ENCODE assay signal across 8 cellular contexts in the genomic region with DNA sequence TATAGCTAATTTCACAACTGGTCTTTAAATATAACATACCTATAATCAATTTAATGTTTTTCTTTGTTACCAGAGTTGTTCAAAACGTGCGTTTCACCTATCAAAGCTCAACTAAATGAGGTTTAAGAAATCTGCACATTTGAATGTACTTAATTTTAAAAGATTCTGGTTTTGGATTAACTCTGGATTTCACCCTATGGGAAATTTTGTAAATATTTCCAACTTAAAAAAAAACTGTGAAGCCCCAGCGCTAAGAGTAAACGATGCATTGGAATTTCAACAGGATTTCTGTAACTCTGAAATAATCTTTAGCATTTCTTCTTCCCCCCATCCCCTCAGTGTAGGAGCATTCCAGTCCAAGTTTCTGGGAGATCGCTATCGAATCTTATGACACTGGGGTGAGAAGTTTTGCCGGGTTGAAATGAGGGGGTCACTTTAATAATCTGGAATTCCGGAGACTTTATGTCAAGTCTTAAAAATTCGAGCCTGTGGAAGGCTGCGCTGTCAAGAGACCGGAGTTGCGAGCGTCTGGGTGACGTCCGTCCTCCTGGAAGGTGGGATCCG. TPM values are rescaled to one million over a fixed set of nuclear protein-coding genes. Genes with fewer than 3 reads are reported as not detected.
DNase-seq lines count a peak whose midpoint lies in the region; ATAC-seq, FAIRE-seq and TF ChIP-seq lines count a peak whose summit lies in the region.

No MANE protein-coding gene starts in this region.

- FAIRE-seq in D721Med (lab: Jason Lieb, UNC), result no peak

- no peaks in the 10 kb centered on the region for H3K36me3 ChIP-seq in cardiac muscle cell
- H3K36me3 ChIP-seq in brain microvascular endothelial cell (replicated peaks), result no peaks in the 10 kb centered on the region
- no peaks in the 10 kb centered on the region for H3K36me3 ChIP-seq in upper lobe of left lung

- peaks cover 13% of the 10 kb centered on the region for H3K4me1 Mint-ChIP-seq in memory B cell

- no peaks in the 10 kb centered on the region for H3K27me3 ChIP-seq in cardiac muscle cell
- no peaks in the 10 kb centered on the region for H3K27me3 ChIP-seq in brain microvascular endothelial cell (replicated peaks)
- no peaks in the 10 kb centered on the region for H3K27me3 ChIP-seq in upper lobe of left lung

- H3K9me3 Mint-ChIP-seq in memory B cell, result peaks cover 2% of the 10 kb centered on the region

- peak overlapping the region; percentile 90 for H3K27ac Mint-ChIP-seq in memory B cell

- peaks cover 3% of the 10 kb centered on the region for H3K27me3 Mint-ChIP-seq in memory B cell

- H3K36me3 Mint-ChIP-seq in memory B cell, result no peaks in the 10 kb centered on the region

- H3K4me3 ChIP-seq in cardiac muscle cell, result peak overlapping the region; percentile 95
- H3K4me3 ChIP-seq in brain microvascular endothelial cell (ENCODE audit: low read depth, low read length), result peak overlapping the region; percentile 84
- H3K4me3 ChIP-seq in upper lobe of left lung, result peak overlapping the region; percentile 94 to 100 (median 96)

- intact Hi-C loops in Right ventricle myocardium superior (cut with DNase I), result loop anchor here (5.0 kb wide), 1 partner anchor 59 kb away; no protein-coding TSS in a partner anchor

- H3K27ac ChIP-seq in cardiac muscle cell, result peak overlapping the region; percentile 91
- peak overlapping the region; percentile 88 for H3K27ac ChIP-seq in brain microvascular endothelial cell
- peak overlapping the region; percentile 92 to 95 (median 94) for H3K27ac ChIP-seq in upper lobe of left lung

- 5% methylated on average over 10 of the region's 16 CpGs for WGBS in upper lobe of left lung, 2 donors

- H3K9me3 ChIP-seq in cardiac muscle cell (ENCODE audit: low read depth) (no peaks in the 10 kb centered on the region), upper lobe of left lung (no peaks in the 10 kb centered on the region)

- no peak for TF ChIP-seq EP300 in upper lobe of left lung (IDR thresholded peaks at IDR 0.05)

- no peak for TF ChIP-seq POLR2A in upper lobe of left lung (IDR thresholded peaks at IDR 0.05)

- ATAC-seq in Right ventricle myocardium superior (ENCODE audit: poor library complexity), result no peak
- ATAC-seq in memory B cell (ENCODE audit: low read depth), result no peak
- no peak for ATAC-seq in upper lobe of left lung (ENCODE audit: low FRiP score in 2 of 2)
- no peak for ATAC-seq in HG02970 (IDR thresholded peaks at IDR 0.05; ENCODE audit: low FRiP score, unreplicated experiment)

- TF ChIP-seq CTCF in cardiac muscle cell (IDR thresholded peaks at IDR 0.05; ENCODE audit: low read depth, low read length) (no peak), brain microvascular endothelial cell (IDR thresholded peaks at IDR 0.05; ENCODE audit: low read depth, low read length, missing control alignments) (no peak), upper lobe of left lung (IDR thresholded peaks at IDR 0.05) (no peak), D721Med (IDR thresholded peaks at IDR 0.05; ENCODE audit: insufficient read depth, missing control alignments) (no peak)

- in situ Hi-C loops in brain microvascular endothelial cell (cut with HindIII; ENCODE audit: low pct_ligation_motif_present, low sequenced_read_pairs), result no loop called here

- DNase-seq in cardiac muscle cell (ENCODE audit: low read depth in 1 of 2, low spot score in 1 of 2) (no peak), Right ventricle myocardium superior (no peak), brain microvascular endothelial cell (no peak), memory B cell (ENCODE audit: low spot score in 2 of 2) (no peak), upper lobe of left lung (no peak), DMS114 treated with DMSO at 0.1 percent for 48 hours (lab: John Stamatoyannopoulos, UW; ENCODE audit: unreplicated experiment) (no peak), D721Med (ENCODE audit: insufficient read length, low spot score) (no peak)

- peak overlapping the region; percentile 91 for H3K4me3 Mint-ChIP-seq in memory B cell

- peaks cover 10% of the 10 kb centered on the region for H3K4me1 ChIP-seq in cardiac muscle cell (ENCODE audit: low read depth)
- H3K4me1 ChIP-seq in upper lobe of left lung, result peaks cover 7 to 33% (median 18%) of the 10 kb centered on the region in 4 donors

RNA-seq across cellular contexts. Expression of gene MAP3K4, which starts 0.6 kb away (rescaled TPM):
- total RNA-seq in cardiac muscle cell (25.0 and 36.4 TPM in 2 replicates), Right ventricle myocardium superior (41.7 TPM), upper lobe of left lung (10 to 100 TPM; 23.7 to 52.1 (median 40.5) TPM)
- 13.3 and 14.5 TPM in 2 replicates for polyA plus RNA-seq in cardiac muscle cell
